1 cellular context compared by ENCODE assay signal in the genomic region with DNA sequence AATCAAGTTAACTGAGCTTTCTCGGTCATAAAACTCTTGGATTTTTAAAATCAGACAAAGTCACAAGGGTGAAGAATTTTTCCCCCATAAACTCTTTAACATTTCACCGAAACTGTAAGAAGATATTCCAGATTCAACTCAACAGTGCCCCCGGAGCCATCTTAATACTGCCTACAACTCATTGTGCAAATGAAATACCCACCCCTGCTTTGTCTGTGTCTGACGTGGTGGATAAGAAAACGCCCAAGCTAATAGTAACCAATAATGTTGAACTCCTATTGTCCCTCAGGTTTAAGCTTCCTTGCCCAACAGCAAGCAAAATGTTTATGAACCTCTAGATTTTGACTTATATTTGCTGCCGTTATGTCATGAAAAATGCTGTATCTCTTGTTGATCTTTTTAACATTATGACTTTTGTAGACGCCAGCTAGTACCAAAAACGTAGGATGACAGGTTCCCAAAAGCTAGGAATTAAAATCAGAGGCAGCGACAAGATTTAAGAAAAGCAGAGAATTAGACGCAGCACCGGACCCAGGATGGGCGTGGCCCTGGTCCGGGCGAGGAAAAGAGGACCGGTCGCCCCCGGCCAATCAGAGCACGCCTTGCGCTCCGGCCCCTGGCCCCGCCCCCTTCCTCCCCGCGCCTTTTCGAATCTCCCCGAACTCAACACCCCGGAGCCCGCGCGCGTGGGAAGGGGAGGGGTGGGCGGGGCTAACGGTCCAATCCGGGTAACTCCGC.
TF ChIP-seq lines count a peak whose summit lies in the region.

No MANE protein-coding gene starts in this region.

TF ChIP-seq in HEK293, 187 proteins besides CTCF, POLR2A, EP300 and RAD21 (continued from another document):
- TF ChIP-seq ZNF335 (tag by site-specific recombination; conservative IDR thresholded peaks at IDR 0.05) (peak; percentile 73), GLIS1 (tag by site-specific recombination; IDR thresholded peaks at IDR 0.05) (no peak), ZNF37A (tag by site-specific recombination; IDR thresholded peaks at IDR 0.05) (peak; percentile 17; the same call in 1 of the 2 replicates), ZNF350 (tag by site-specific recombination; IDR thresholded peaks at IDR 0.05) (no peak), AEBP2 (tag by site-specific recombination; IDR thresholded peaks at IDR 0.05; ENCODE audit: borderline replicate concordance) (no peak), ZNF324 (tag by site-specific recombination; IDR thresholded peaks at IDR 0.05) (no peak), ZNF16 (tag by site-specific recombination; IDR thresholded peaks at IDR 0.05; ENCODE audit: low read depth) (no peak), ZNF292 (tag by site-specific recombination; IDR thresholded peaks at IDR 0.05; ENCODE audit: borderline replicate concordance, low read depth) (no peak), PATZ1 (tag by site-specific recombination; IDR thresholded peaks at IDR 0.05) (no peak), ZNF133 (tag by site-specific recombination; IDR thresholded peaks at IDR 0.05) (no peak), KLF10 (tag by site-specific recombination; IDR thresholded peaks at IDR 0.05) (peak; percentile 99), ZBTB21 (tag by site-specific recombination; IDR thresholded peaks at IDR 0.05) (no peak), ZNF391 (tag by site-specific recombination; IDR thresholded peaks at IDR 0.05; ENCODE audit: borderline replicate concordance, low read depth) (no peak), ZNF211 (tag by site-specific recombination; IDR thresholded peaks at IDR 0.05; ENCODE audit: low read depth) (no peak), ZFP41 (tag by site-specific recombination; IDR thresholded peaks at IDR 0.05; ENCODE audit: borderline replicate concordance) (no peak), ZNF660 (tag by site-specific recombination; IDR thresholded peaks at IDR 0.05) (0 out of 2 replicates have a peak, but pooled peaks have one; percentile 17), SP2 (tag by site-specific recombination; IDR thresholded peaks at IDR 0.05) (peak; percentile 79), SCRT2 (tag by site-specific recombination; IDR thresholded peaks at IDR 0.05) (no peak), ZFP69B (tag by site-specific recombination; IDR thresholded peaks at IDR 0.05) (no peak), KLF9 (tag by site-specific recombination; IDR thresholded peaks at IDR 0.05; ENCODE audit: low read depth) (peak; percentile 89), EGR2 (tag by site-specific recombination; IDR thresholded peaks at IDR 0.05; ENCODE audit: low read depth) (no peak), ZBTB11 (tag by site-specific recombination; conservative IDR thresholded peaks at IDR 0.05; ENCODE audit: low read depth) (peak; percentile 11; the same call in 1 of the 2 replicates), OSR2 (tag by site-specific recombination; IDR thresholded peaks at IDR 0.05) (no peak)
- TF ChIP-seq, protein P1, sequence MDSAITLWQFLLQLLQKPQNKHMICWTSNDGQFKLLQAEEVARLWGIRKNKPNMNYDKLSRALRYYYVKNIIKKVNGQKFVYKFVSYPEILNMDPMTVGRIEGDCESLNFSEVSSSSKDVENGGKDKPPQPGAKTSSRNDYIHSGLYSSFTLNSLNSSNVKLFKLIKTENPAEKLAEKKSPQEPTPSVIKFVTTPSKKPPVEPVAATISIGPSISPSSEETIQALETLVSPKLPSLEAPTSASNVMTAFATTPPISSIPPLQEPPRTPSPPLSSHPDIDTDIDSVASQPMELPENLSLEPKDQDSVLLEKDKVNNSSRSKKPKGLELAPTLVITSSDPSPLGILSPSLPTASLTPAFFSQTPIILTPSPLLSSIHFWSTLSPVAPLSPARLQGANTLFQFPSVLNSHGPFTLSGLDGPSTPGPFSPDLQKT (IDR thresholded peaks at IDR 0.05; ENCODE audit: borderline replicate concordance, low read depth, low read length) = no peak
- TF ChIP-seq, protein P2, sequence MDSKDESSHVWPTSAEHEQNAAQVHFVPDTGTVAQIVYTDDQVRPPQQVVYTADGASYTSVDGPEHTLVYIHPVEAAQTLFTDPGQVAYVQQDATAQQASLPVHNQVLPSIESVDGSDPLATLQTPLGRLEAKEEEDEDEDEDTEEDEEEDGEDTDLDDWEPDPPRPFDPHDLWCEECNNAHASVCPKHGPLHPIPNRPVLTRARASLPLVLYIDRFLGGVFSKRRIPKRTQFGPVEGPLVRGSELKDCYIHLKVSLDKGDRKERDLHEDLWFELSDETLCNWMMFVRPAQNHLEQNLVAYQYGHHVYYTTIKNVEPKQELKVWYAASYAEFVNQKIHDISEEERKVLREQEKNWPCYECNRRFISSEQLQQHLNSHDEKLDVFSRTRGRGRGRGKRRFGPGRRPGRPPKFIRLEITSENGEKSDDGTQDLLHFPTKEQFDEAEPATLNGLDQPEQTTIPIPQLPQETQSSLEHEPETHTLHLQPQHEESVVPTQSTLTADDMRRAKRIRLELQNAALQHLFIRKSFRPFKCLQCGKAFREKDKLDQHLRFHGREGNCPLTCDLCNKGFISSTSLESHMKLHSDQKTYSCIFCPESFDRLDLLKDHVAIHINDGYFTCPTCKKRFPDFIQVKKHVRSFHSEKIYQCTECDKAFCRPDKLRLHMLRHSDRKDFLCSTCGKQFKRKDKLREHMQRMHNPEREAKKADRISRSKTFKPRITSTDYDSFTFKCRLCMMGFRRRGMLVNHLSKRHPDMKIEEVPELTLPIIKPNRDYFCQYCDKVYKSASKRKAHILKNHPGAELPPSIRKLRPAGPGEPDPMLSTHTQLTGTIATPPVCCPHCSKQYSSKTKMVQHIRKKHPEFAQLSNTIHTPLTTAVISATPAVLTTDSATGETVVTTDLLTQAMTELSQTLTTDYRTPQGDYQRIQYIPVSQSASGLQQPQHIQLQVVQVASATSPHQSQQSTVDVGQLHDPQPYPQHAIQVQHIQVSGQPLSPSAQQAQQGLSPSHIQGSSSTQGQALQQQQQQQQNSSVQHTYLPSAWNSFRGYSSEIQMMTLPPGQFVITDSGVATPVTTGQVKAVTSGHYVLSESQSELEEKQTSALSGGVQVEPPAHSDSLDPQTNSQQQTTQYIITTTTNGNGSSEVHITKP (tag by site-specific recombination; IDR thresholded peaks at IDR 0.05) = no peak
- TF ChIP-seq, protein P3, sequence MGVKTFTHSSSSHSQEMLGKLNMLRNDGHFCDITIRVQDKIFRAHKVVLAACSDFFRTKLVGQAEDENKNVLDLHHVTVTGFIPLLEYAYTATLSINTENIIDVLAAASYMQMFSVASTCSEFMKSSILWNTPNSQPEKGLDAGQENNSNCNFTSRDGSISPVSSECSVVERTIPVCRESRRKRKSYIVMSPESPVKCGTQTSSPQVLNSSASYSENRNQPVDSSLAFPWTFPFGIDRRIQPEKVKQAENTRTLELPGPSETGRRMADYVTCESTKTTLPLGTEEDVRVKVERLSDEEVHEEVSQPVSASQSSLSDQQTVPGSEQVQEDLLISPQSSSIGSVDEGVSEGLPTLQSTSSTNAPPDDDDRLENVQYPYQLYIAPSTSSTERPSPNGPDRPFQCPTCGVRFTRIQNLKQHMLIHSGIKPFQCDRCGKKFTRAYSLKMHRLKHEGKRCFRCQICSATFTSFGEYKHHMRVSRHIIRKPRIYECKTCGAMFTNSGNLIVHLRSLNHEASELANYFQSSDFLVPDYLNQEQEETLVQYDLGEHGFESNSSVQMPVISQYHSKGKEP (tag by site-specific recombination; IDR thresholded peaks at IDR 0.05) = no peak
